24 cellular contexts compared by ENCODE assay signal in genomic region chr3:45716790-45717336, GRCh38. TPM values are rescaled to one million over a fixed set of nuclear protein-coding genes. Genes with fewer than 3 reads are reported as not detected.
DNase-seq lines count a peak whose midpoint lies in the region; ATAC-seq and TF ChIP-seq lines count a peak whose summit lies in the region.
"Had no signal": no experiment of that assay in that cellular context is flagged by ENCODE, and none has a peak within 500 bp of the region (broad histone marks: within the 10 kb centered on the region; RNA-seq: fewer than 3 reads in every experiment).

No MANE protein-coding gene starts in this region.

- 0 out of 2 replicates have a peak overlapping the region, but pooled peaks have one; percentile 22 for H3K14ac ChIP-seq in IMR-90 (replicated peaks; ENCODE audit: low read depth, low read length)

- dilution Hi-C loops in IMR-90 (cut with HindIII; ENCODE audit: low sequenced_read_pairs, unreplicated experiment), result no loop called here

- ATAC-seq in IMR-90 (ENCODE audit: low read depth) (no peak), HG03175 (IDR thresholded peaks at IDR 0.05; ENCODE audit: unreplicated experiment) (no peak)
- no peak for ATAC-seq in naive thymus-derived CD4-positive, alpha-beta T cell
- ATAC-seq: left lobe of liver, mucosa of descending colon had no signal

- no peak overlapping the region for H4K8ac ChIP-seq in IMR-90 (ENCODE audit: low read depth in 2 of 2, low read length in 2 of 2)

- no peaks in the 10 kb centered on the region; the same call in 1 of the 2 replicates for H4K20me1 ChIP-seq in IMR-90 (ENCODE audit: insufficient read depth, low read length)

- H3K18ac ChIP-seq in IMR-90 (ENCODE audit: low read depth, low read length), result no peak overlapping the region

- H2AK9ac ChIP-seq in IMR-90 (replicated peaks; ENCODE audit: low read depth, low read length, poor library complexity), result no peak overlapping the region

- no peak overlapping the region for H3K9ac ChIP-seq in IMR-90 (ENCODE audit: low read depth, low read length)

- TF ChIP-seq RAD21 in IMR-90 (IDR thresholded peaks at IDR 0.05; ENCODE audit: low read length), result no peak

- H3K27me3 ChIP-seq in IMR-90 (ENCODE audit: control insufficient read depth, insufficient read depth, low read length) (no peaks in the 10 kb centered on the region), brain microvascular endothelial cell (replicated peaks) (no peaks in the 10 kb centered on the region)
- H3K27me3 ChIP-seq in naive thymus-derived CD4-positive, alpha-beta T cell (ENCODE audit: control insufficient read depth in 2 of 2, insufficient read depth in 2 of 2, low read length in 2 of 2), result no peaks in the 10 kb centered on the region
- H3K27me3 ChIP-seq: ascending aorta, BE2C, Peyer's patch, testis had no signal

- no peak overlapping the region for H2AFZ ChIP-seq in IMR-90 (replicated peaks; ENCODE audit: low read length, poor library complexity)

- H3K9me3 Mint-ChIP-seq in activated CD4-positive, alpha-beta memory T cell treated with anti-CD3 and anti-CD28 coated beads for 36 hours, result no peaks in the 10 kb centered on the region
- H3K9me3 Mint-ChIP-seq in activated CD4-positive, alpha-beta memory T cell treated with anti-CD3 and anti-CD28 coated beads, Interleukin-2, amount 10 ng/mL, durations not matched to agents 7 days and 5 days, result no peaks in the 10 kb centered on the region
- no peaks in the 10 kb centered on the region for H3K9me3 Mint-ChIP-seq in naive thymus-derived CD4-positive, alpha-beta T cell
- H3K9me3 Mint-ChIP-seq: activated B cell treated with CpG ODN at 0.5 μM for 24 hours; T-helper 2 cell treated with Interferon-gamma antibody and Interleukin-4, amounts not matched to agents 5 μg/mL and 100 μg/mL, for 36 hours had no signal

- no peak overlapping the region for H3K4me3 Mint-ChIP-seq in activated CD4-positive, alpha-beta memory T cell treated with anti-CD3 and anti-CD28 coated beads for 36 hours
- H3K4me3 Mint-ChIP-seq in activated CD4-positive, alpha-beta memory T cell treated with anti-CD3 and anti-CD28 coated beads, Interleukin-2, amount 10 ng/mL, durations not matched to agents 7 days and 5 days, result no peak overlapping the region
- no peak overlapping the region for H3K4me3 Mint-ChIP-seq in naive thymus-derived CD4-positive, alpha-beta T cell
- H3K4me3 Mint-ChIP-seq: activated B cell treated with CpG ODN at 0.5 μM for 24 hours; T-helper 2 cell treated with Interferon-gamma antibody and Interleukin-4, amounts not matched to agents 5 μg/mL and 100 μg/mL, for 36 hours had no signal

- no peak overlapping the region for H4K5ac ChIP-seq in IMR-90 (ENCODE audit: low read depth, low read length)

- H3K56ac ChIP-seq in IMR-90 (ENCODE audit: extremely low read depth, insufficient read depth, low read length), result no peak overlapping the region

- BruUV-seq in IMR-90 (replicated peaks; lab: Mats Ljungman, UMichigan), result no TSS peak

- H3K79me1 ChIP-seq in IMR-90 (ENCODE audit: low read depth in 1 of 2, low read length in 2 of 2), result peaks cover 11 to 15% of the 10 kb centered on the region in 2 experiments; a peak in 3 of 4 replicates

- TF ChIP-seq CTCF in IMR-90 (conservative IDR thresholded peaks at IDR 0.05; ENCODE audit: low read depth, low read length), result no peak
- TF ChIP-seq CTCF in brain microvascular endothelial cell (IDR thresholded peaks at IDR 0.05; ENCODE audit: low read depth, low read length, missing control alignments), result no peak

- H3K4me2 ChIP-seq in IMR-90 (ENCODE audit: low read depth, low read length), result no peak overlapping the region; the same call in 1 of the 2 replicates

- no peaks in the 10 kb centered on the region for H3K27me3 Mint-ChIP-seq in activated CD4-positive, alpha-beta memory T cell treated with anti-CD3 and anti-CD28 coated beads for 36 hours
- no peaks in the 10 kb centered on the region for H3K27me3 Mint-ChIP-seq in activated CD4-positive, alpha-beta memory T cell treated with anti-CD3 and anti-CD28 coated beads, Interleukin-2, amount 10 ng/mL, durations not matched to agents 7 days and 5 days
- H3K27me3 Mint-ChIP-seq in naive thymus-derived CD4-positive, alpha-beta T cell, result no peaks in the 10 kb centered on the region
- H3K27me3 Mint-ChIP-seq: activated B cell treated with CpG ODN at 0.5 μM for 24 hours had no signal

- H2BK120ac ChIP-seq in IMR-90 (ENCODE audit: low read depth, low read length), result no peak overlapping the region

- POLR2A ChIA-PET in activated CD4-positive, alpha-beta memory T cell treated with anti-CD3 and anti-CD28 coated beads for 36 hours (lab: Charles Lee), result interaction anchor here (1.3 kb wide), 1 partner anchor 23 kb away, joined by 3 read pairs; no protein-coding TSS in a partner anchor
- POLR2A ChIA-PET in activated CD4-positive, alpha-beta memory T cell treated with anti-CD3 and anti-CD28 coated beads, Interleukin-2, amount 10 ng/mL, durations not matched to agents 7 days and 5 days (lab: Charles Lee), result no interaction called here
- POLR2A ChIA-PET in IMR-90 (lab: Charles Lee; ENCODE audit: unreplicated experiment), result no interaction called here
- POLR2A ChIA-PET in naive thymus-derived CD4-positive, alpha-beta T cell (lab: Charles Lee), result no interaction called here

- no peak overlapping the region for H3K4me3 ChIP-seq in IMR-90 (ENCODE audit: insufficient read depth, low read depth, low read length)
- no peak overlapping the region for H3K4me3 ChIP-seq in brain microvascular endothelial cell (ENCODE audit: low read depth, low read length)
- H3K4me3 ChIP-seq in naive thymus-derived CD4-positive, alpha-beta T cell (ENCODE audit: low read length), result no peak overlapping the region
- H3K4me3 ChIP-seq: ascending aorta, mucosa of descending colon, Peyer's patch, SK-N-MC, testis had no signal

- H3K4ac ChIP-seq in IMR-90 (ENCODE audit: low read depth, low read length), result no peak overlapping the region

- H2AK5ac ChIP-seq in IMR-90 (ENCODE audit: low read depth, low read length), result no peak overlapping the region

- in situ Hi-C loops in IMR-90 (cut with MboI; ENCODE audit: low sequenced_read_pairs), result no loop called here
- in situ Hi-C loops in brain microvascular endothelial cell (cut with HindIII; ENCODE audit: low pct_ligation_motif_present, low sequenced_read_pairs), result no loop called here

- H2BK15ac ChIP-seq in IMR-90 (ENCODE audit: low read depth, low read length), result no peak overlapping the region

- CTCF ChIA-PET in activated CD4-positive, alpha-beta memory T cell treated with anti-CD3 and anti-CD28 coated beads for 36 hours (lab: Charles Lee), result no interaction called here
- CTCF ChIA-PET in activated CD4-positive, alpha-beta memory T cell treated with anti-CD3 and anti-CD28 coated beads, Interleukin-2, amount 10 ng/mL, durations not matched to agents 7 days and 5 days (lab: Charles Lee), result no interaction called here
- CTCF ChIA-PET in IMR-90 (lab: Yijun Ruan, JAX), result interaction anchor here (1.4 kb wide), 1 partner anchor 12 kb away, joined by 4 read pairs; no protein-coding TSS in a partner anchor
- CTCF ChIA-PET in naive thymus-derived CD4-positive, alpha-beta T cell (lab: Charles Lee), result no interaction called here

- H2BK20ac ChIP-seq in IMR-90 (ENCODE audit: low read depth, low read length), result no peak overlapping the region

- intact Hi-C loops in activated CD4-positive, alpha-beta memory T cell treated with anti-CD3 and anti-CD28 coated beads for 36 hours (cut with micrococcal nuclease), result no loop called here
- intact Hi-C loops in IMR-90 (cut with micrococcal nuclease), result no loop called here
- intact Hi-C loops in naive thymus-derived CD4-positive, alpha-beta T cell (cut with micrococcal nuclease), result no loop called here
- intact Hi-C loops in posterior cingulate gyrus (cut with DNase I), result no loop called here

- H3K23ac ChIP-seq in IMR-90 (ENCODE audit: low read depth, low read length), result no peak overlapping the region

- H3K9me3 ChIP-seq in IMR-90 (ENCODE audit: control insufficient read depth, insufficient read depth, low read length), result no peaks in the 10 kb centered on the region
- no peaks in the 10 kb centered on the region for H3K9me3 ChIP-seq in naive thymus-derived CD4-positive, alpha-beta T cell (ENCODE audit: control insufficient read depth in 2 of 3, low read length in 3 of 3)
- H3K9me3 ChIP-seq: ascending aorta, BE2C, mucosa of descending colon, Peyer's patch, testis had no signal

- no peak overlapping the region for H2BK5ac ChIP-seq in IMR-90 (ENCODE audit: low read depth, low read length, poor library complexity, severe bottlenecking)

- H3K36me3 Mint-ChIP-seq in activated CD4-positive, alpha-beta memory T cell treated with anti-CD3 and anti-CD28 coated beads for 36 hours, result peaks cover 37% of the 10 kb centered on the region
- H3K36me3 Mint-ChIP-seq in activated CD4-positive, alpha-beta memory T cell treated with anti-CD3 and anti-CD28 coated beads, Interleukin-2, amount 10 ng/mL, durations not matched to agents 7 days and 5 days (ENCODE audit: low read depth), result peaks cover 60% of the 10 kb centered on the region
- H3K36me3 Mint-ChIP-seq in naive thymus-derived CD4-positive, alpha-beta T cell, result peaks cover 19 to 39% (median 31%) of the 10 kb centered on the region in 5 donors

- no CpG with 5 or more reads among the region's 3 CpGs for WGBS in IMR-90 (ENCODE audit: extremely low coverage in 2 of 2, insufficient read length in 1 of 2), 2 experiments

- DNase-seq in activated CD4-positive, alpha-beta memory T cell treated with anti-CD3 and anti-CD28 coated beads for 36 hours, result no peak
- DNase-seq in activated CD4-positive, alpha-beta memory T cell treated with anti-CD3 and anti-CD28 coated beads, Interleukin-2, amount 10 ng/mL, durations not matched to agents 7 days and 5 days, result no peak
- DNase-seq in IMR-90, result peak; percentile 31
- peak; percentile 4 for DNase-seq in brain microvascular endothelial cell
- DNase-seq in naive thymus-derived CD4-positive, alpha-beta T cell, result no peak
- no peak for DNase-seq in stimulated activated naive CD4-positive, alpha-beta T cell treated with Interleukin-2 at 50 U/mL for 16 hours (lab: John Stamatoyannopoulos, UW)
- no peak for DNase-seq in posterior cingulate gyrus
- DNase-seq: activated B cell treated with CpG ODN at 0.5 μM for 24 hours; activated gamma-delta T cell; BE2C; glutamatergic neuron; mucosa of descending colon; NCI-H1048; NCI-H2081; NCI-H510A; Peyer's patch; retina; stimulated activated CD4-positive, alpha-beta T cell treated with anti-CD3 and anti-CD28 coated beads, Interleukin-15, amount 100 ng/mL, for 24 hours; testis had no signal

- peaks cover 25% of the 10 kb centered on the region for H3K36me3 ChIP-seq in IMR-90 (ENCODE audit: control insufficient read depth, insufficient read depth, low read length)
- peaks cover 16% of the 10 kb centered on the region for H3K36me3 ChIP-seq in brain microvascular endothelial cell (replicated peaks)
- H3K36me3 ChIP-seq in naive thymus-derived CD4-positive, alpha-beta T cell (ENCODE audit: control insufficient read depth in 2 of 3, insufficient read depth in 3 of 3, low read length in 3 of 3), result peaks cover 0 to 48% (median 7%) of the 10 kb centered on the region in 3 experiments
- H3K36me3 ChIP-seq: BE2C had no signal

- peaks cover 14% of the 10 kb centered on the region for H3K4me1 ChIP-seq in IMR-90 (ENCODE audit: control insufficient read depth, insufficient read depth, low read length)
- no peaks in the 10 kb centered on the region for H3K4me1 ChIP-seq in naive thymus-derived CD4-positive, alpha-beta T cell (ENCODE audit: control insufficient read depth in 2 of 2, insufficient read depth in 2 of 2, low read length in 2 of 2)
- H3K4me1 ChIP-seq: ascending aorta, BE2C, Peyer's patch, testis had no signal

- peaks cover 18% of the 10 kb centered on the region for H3K4me1 Mint-ChIP-seq in activated CD4-positive, alpha-beta memory T cell treated with anti-CD3 and anti-CD28 coated beads for 36 hours (ENCODE audit: low read depth)
- H3K4me1 Mint-ChIP-seq in activated CD4-positive, alpha-beta memory T cell treated with anti-CD3 and anti-CD28 coated beads, Interleukin-2, amount 10 ng/mL, durations not matched to agents 7 days and 5 days, result peaks cover 8% of the 10 kb centered on the region
- peaks cover 5 to 30% (median 18%) of the 10 kb centered on the region in 7 donors for H3K4me1 Mint-ChIP-seq in naive thymus-derived CD4-positive, alpha-beta T cell
- H3K4me1 Mint-ChIP-seq: activated B cell treated with CpG ODN at 0.5 μM for 24 hours had no signal

- H3K27ac Mint-ChIP-seq in activated CD4-positive, alpha-beta memory T cell treated with anti-CD3 and anti-CD28 coated beads for 36 hours, result peak overlapping the region; percentile 16
- H3K27ac Mint-ChIP-seq in activated CD4-positive, alpha-beta memory T cell treated with anti-CD3 and anti-CD28 coated beads, Interleukin-2, amount 10 ng/mL, durations not matched to agents 7 days and 5 days, result no peak overlapping the region
- peak overlapping the region in 6 of 9 donors; percentile 4 to 62 (median 22) for H3K27ac Mint-ChIP-seq in naive thymus-derived CD4-positive, alpha-beta T cell
- H3K27ac Mint-ChIP-seq: activated B cell treated with CpG ODN at 0.5 μM for 24 hours had no signal

- peak overlapping the region; percentile 14; the same call in 1 of the 2 replicates for H3K27ac ChIP-seq in IMR-90 (ENCODE audit: insufficient read depth, low read length)
- no peak overlapping the region for H3K27ac ChIP-seq in brain microvascular endothelial cell
- H3K27ac ChIP-seq in naive thymus-derived CD4-positive, alpha-beta T cell (ENCODE audit: low read depth, low read length), result no peak overlapping the region
- H3K27ac ChIP-seq: ascending aorta, Peyer's patch, SK-N-MC, testis had no signal

- TF ChIP-seq POLR2A in IMR-90 (IDR thresholded peaks at IDR 0.05; ENCODE audit: low read depth, low read length), result no peak

- 0 out of 2 replicates have a peak, but pooled peaks cover 5% of the 10 kb centered on the region for H3K9me1 ChIP-seq in IMR-90 (ENCODE audit: insufficient read depth, low read length)

- H4K91ac ChIP-seq in IMR-90 (ENCODE audit: insufficient read depth, low read depth, low read length), result no peak overlapping the region

RNA-seq across cellular contexts. Expression of gene SACM1L, which starts 27.7 kb away (rescaled TPM):
- total RNA-seq in activated CD4-positive, alpha-beta memory T cell treated with anti-CD3 and anti-CD28 coated beads for 36 hours, result 10 to 100 TPM; 64.3 to 71.2 TPM
- 100 to 1,000 TPM; 101 to 103 TPM for total RNA-seq in activated CD4-positive, alpha-beta memory T cell treated with anti-CD3 and anti-CD28 coated beads, Interleukin-2, amount 10 ng/mL, durations not matched to agents 7 days and 5 days
- 40.9 and 44.2 TPM in 2 replicates for total RNA-seq in IMR-90 (2012; rRNA removed)
- polyA plus RNA-seq in IMR-90 (2012; rRNA removed), result 12.8 and 19.0 TPM in 2 replicates
- 1.8 and 2.5 TPM in 2 replicates for polyA plus RNA-seq in IMR-90 (2012; cell fraction: cytosol; rRNA removed)
- polyA plus RNA-seq in IMR-90 (2012; cell fraction: nucleus; rRNA removed; ENCODE audit: low replicate concordance), result 7.0 and 36.5 TPM in 2 replicates
- 10 to 100 TPM; 60.8 to 93.8 (median 70.5) TPM for total RNA-seq in naive thymus-derived CD4-positive, alpha-beta T cell
- 10 to 100 TPM; 21.1 to 38.0 TPM for polyA plus RNA-seq in naive thymus-derived CD4-positive, alpha-beta T cell

Comparison
In these comparisons a context has a peak if more than half of its experiments do, and no peak if none do; other contexts are left out.
1. DNase-seq: peak in IMR-90 (single experiment) and brain microvascular endothelial cell (single experiment); none in activated CD4-positive, alpha-beta memory T cell treated with anti-CD3 and anti-CD28 coated beads for 36 hours (single experiment), activated CD4-positive, alpha-beta memory T cell treated with anti-CD3 and anti-CD28 coated beads, Interleukin-2, amount 10 ng/mL, durations not matched to agents 7 days and 5 days (single experiment), naive thymus-derived CD4-positive, alpha-beta T cell (0 of 9), stimulated activated naive CD4-positive, alpha-beta T cell treated with Interleukin-2 at 50 U/mL for 16 hours (single experiment) and posterior cingulate gyrus (0 of 10).